ENCODE assay signal across 20 cellular contexts in genomic region chr9:4862506-4863250, GRCh38.
DNase-seq lines count a peak whose midpoint lies in the region; ATAC-seq, FAIRE-seq and TF ChIP-seq lines count a peak whose summit lies in the region.
"Had no signal": no experiment of that assay in that cellular context is flagged by ENCODE, and none has a peak within 500 bp of the region (broad histone marks: within the 10 kb centered on the region; RNA-seq: fewer than 3 reads in every experiment).

No MANE protein-coding gene starts in this region.

- H3K4me1 Mint-ChIP-seq in MCF 10A (ENCODE audit: insufficient read depth, unreplicated experiment), result peaks cover 34% of the 10 kb centered on the region

- ATAC-seq in HepG2 (peak; percentile 23), right lobe of liver (no peak), aorta (ENCODE audit: low FRiP score) (peak; percentile 17), GM19395 (IDR thresholded peaks at IDR 0.05; ENCODE audit: unreplicated experiment) (no peak)

- H3K27me3 Mint-ChIP-seq in MCF 10A (ENCODE audit: insufficient read depth, unreplicated experiment), result no peaks in the 10 kb centered on the region
- H3K27me3 Mint-ChIP-seq: activated naive CD4-positive, alpha-beta T cell treated with anti-CD3 and anti-CD28 coated beads, Interleukin-2, amount 10 ng/mL, durations not matched to agents 7 days and 5 days; CD4-positive, alpha-beta T cell; dendritic cell treated with granulocyte-macrophage colony-stimulating factor and Interleukin-4, amounts not matched to agents 40 ng/mL and 50 ng/mL, for 4 days had no signal

- no peaks in the 10 kb centered on the region for H3K9me3 ChIP-seq in HepG2 (ENCODE audit: low read length)
- H3K9me3 ChIP-seq in right lobe of liver, result no peaks in the 10 kb centered on the region
- no peaks in the 10 kb centered on the region for H3K9me3 ChIP-seq in liver (ENCODE audit: control insufficient read depth in 4 of 4, low read length in 3 of 4)
- H3K9me3 ChIP-seq in aorta (ENCODE audit: control insufficient read depth, low read length), result no peaks in the 10 kb centered on the region
- H3K9me3 ChIP-seq: SJSA1, stomach had no signal

- POLR2A ChIA-PET in HepG2 (lab: Yijun Ruan, JAX) (interaction anchor here (0.7 to 2.5 kb wide), 3 partner anchors 20 to 185 kb away, joined by 3 to 11 read pairs (median 4); no protein-coding TSS in a partner anchor), MCF 10A (lab: Yijun Ruan, JAX) (interaction anchor here (0.9 to 1.3 kb wide), 4 partner anchors 10 to 69 kb away, joined by 3 read pairs; no protein-coding TSS in a partner anchor)

- DNase-seq in HepG2 (ENCODE audit: low spot score) (no peak), right lobe of liver (no peak), cardiac fibroblast (ENCODE audit: low read depth in 2 of 2) (peak; percentile 58 to 64), aorta (no peak), MCF 10A (ENCODE audit: unreplicated experiment) (no peak)
- DNase-seq in stimulated activated CD4-positive, alpha-beta T cell treated with anti-CD3 and anti-CD28 coated beads, Interleukin-12 subunit alpha, Interleukin-12 subunit beta, amount 100 ng/mL, for 4 hours, result no peak
- DNase-seq: activated CD4-positive, alpha-beta T cell treated with anti-CD3 and anti-CD28 coated beads for 48 hours; activated naive CD4-positive, alpha-beta T cell treated with anti-CD3 and anti-CD28 coated beads, Interleukin-2, amount 10 ng/mL, durations not matched to agents 7 days and 5 days; CD4-positive, alpha-beta T cell; H9; head of caudate nucleus; Karpas-422; stomach had no signal

- H3K36me3 ChIP-seq in HepG2 (replicated peaks in 1 of 2; ENCODE audit: control insufficient read depth in 1 of 2, insufficient read depth in 2 of 2, low read length in 2 of 2), result peaks cover 7 to 31% of the 10 kb centered on the region in 2 experiments; a peak in 4 of 5 replicates
- H3K36me3 ChIP-seq in right lobe of liver, result peaks cover 0 to 33% (median 11%) of the 10 kb centered on the region in 4 donors
- peaks cover 2 to 32% (median 25%) of the 10 kb centered on the region in 4 donors for H3K36me3 ChIP-seq in liver (ENCODE audit: control insufficient read depth in 4 of 4, insufficient read depth in 3 of 4, low read depth in 1 of 4, low read length in 3 of 4)
- no peaks in the 10 kb centered on the region for H3K36me3 ChIP-seq in aorta (ENCODE audit: control insufficient read depth in 1 of 2, insufficient read depth in 2 of 2, low read length in 1 of 2)
- H3K36me3 ChIP-seq: SJSA1 had no signal

- CTCF ChIA-PET in HepG2 (lab: Yijun Ruan, JAX; ENCODE audit: low intra/inter-chr PET ratio, low total read pairs) (no interaction called here), MCF 10A (lab: Yijun Ruan, JAX) (interaction anchor here (0.6 to 4.9 kb wide), 11 partner anchors 13 to 529 kb away, joined by 3 to 28 read pairs (median 5); no protein-coding TSS in a partner anchor)

- BruUV-seq in HepG2 (replicated peaks; lab: Mats Ljungman, UMichigan), result no TSS peak
- BruUV-seq in MCF 10A (replicated peaks; lab: Mats Ljungman, UMichigan), result no TSS peak

- WGBS in HepG2 (ENCODE audit: low lambda C conversion rate), result 96% methylated on average over 6 of the region's 6 CpGs
- 83% methylated on average over 6 of the region's 6 CpGs for WGBS in right lobe of liver (ENCODE audit: insufficient coverage, low coverage, low lambda C conversion rate, missing lambda C conversion rate)
- 89% methylated on average over 6 of the region's 6 CpGs for WGBS in liver
- 72 to 79% methylated on average over 6 of the region's 6 CpGs for WGBS in aorta, 2 donors

- no peak for FAIRE-seq in HepG2 (lab: Jason Lieb, UNC)
- FAIRE-seq: GM18507, islet of Langerhans had no signal

- no peaks in the 10 kb centered on the region for H3K79me2 ChIP-seq in HepG2 (ENCODE audit: insufficient read depth, low read length)

- H2AFZ ChIP-seq in HepG2 (ENCODE audit: low read length), result no peak overlapping the region

- intact Hi-C loops in HepG2 (cut with micrococcal nuclease; ENCODE audit: unreplicated experiment), result loop anchor here (2.0 to 5.0 kb wide), 3 partner anchors 24 to 125 kb away; partner anchors contain the start of gene JAK2
- intact Hi-C loops in right lobe of liver (cut with DNase I), result no loop called here
- intact Hi-C loops in aorta (cut with DNase I), result no loop called here
- intact Hi-C loops in MCF 10A (cut with micrococcal nuclease), result loop anchor here (5.0 kb wide), 1 partner anchor 60 kb away; no protein-coding TSS in a partner anchor

- peaks cover 29% of the 10 kb centered on the region for H3K4me1 ChIP-seq in HepG2 (ENCODE audit: insufficient read depth, low read length)
- H3K4me1 ChIP-seq in right lobe of liver, result peaks cover 0 to 11% (median 5%) of the 10 kb centered on the region in 4 donors
- H3K4me1 ChIP-seq in liver (ENCODE audit: control insufficient read depth in 4 of 4, insufficient read depth in 4 of 4, low read length in 3 of 4), result peaks cover 4 to 14% (median 8%) of the 10 kb centered on the region in 4 donors
- peaks cover 7 to 23% of the 10 kb centered on the region in 2 donors for H3K4me1 ChIP-seq in aorta (ENCODE audit: control insufficient read depth in 1 of 2, insufficient read depth in 2 of 2, low read length in 2 of 2)
- H3K4me1 ChIP-seq: SJSA1 had no signal

- TF ChIP-seq POLR2A in HepG2 (IDR thresholded peaks at IDR 0.05; ENCODE audit: insufficient read depth in 1 of 2, low read depth in 2 of 2, low read length in 2 of 2), result no peak
- TF ChIP-seq POLR2A in right lobe of liver (IDR thresholded peaks at IDR 0.05), result no peak

- no peak overlapping the region for H3K4me3 Mint-ChIP-seq in MCF 10A (ENCODE audit: unreplicated experiment)
- H3K4me3 Mint-ChIP-seq: activated naive CD4-positive, alpha-beta T cell treated with anti-CD3 and anti-CD28 coated beads, Interleukin-2, amount 10 ng/mL, durations not matched to agents 7 days and 5 days; CD4-positive, alpha-beta T cell; dendritic cell treated with granulocyte-macrophage colony-stimulating factor and Interleukin-4, amounts not matched to agents 40 ng/mL and 50 ng/mL, for 4 days; H9; T-helper 2 cell treated with Interferon-gamma antibody and Interleukin-4, amounts not matched to agents 5 μg/mL and 100 μg/mL, for 36 hours had no signal

- H4K20me1 ChIP-seq in HepG2 (ENCODE audit: insufficient read depth, low read length), result no peaks in the 10 kb centered on the region

- no peak for TF ChIP-seq CTCF in HepG2 (CRISPR knock-in tag; IDR thresholded peaks at IDR 0.05)
- TF ChIP-seq CTCF in right lobe of liver (IDR thresholded peaks at IDR 0.05), result no peak
- no peak for TF ChIP-seq CTCF in cardiac fibroblast (IDR thresholded peaks at IDR 0.05; ENCODE audit: low read depth, low read length)
- TF ChIP-seq CTCF in liver (IDR thresholded peaks at IDR 0.05; ENCODE audit: low read depth, low read length, missing input control), result no peak
- TF ChIP-seq CTCF in MCF 10A (IDR thresholded peaks at IDR 0.05; ENCODE audit: unreplicated experiment), result no peak

- H3K27ac Mint-ChIP-seq in MCF 10A (ENCODE audit: low read depth, unreplicated experiment), result no peak overlapping the region
- H3K27ac Mint-ChIP-seq: activated naive CD4-positive, alpha-beta T cell treated with anti-CD3 and anti-CD28 coated beads, Interleukin-2, amount 10 ng/mL, durations not matched to agents 7 days and 5 days; CD4-positive, alpha-beta T cell; dendritic cell treated with granulocyte-macrophage colony-stimulating factor and Interleukin-4, amounts not matched to agents 40 ng/mL and 50 ng/mL, for 4 days had no signal

- H3K4me2 ChIP-seq in HepG2 (ENCODE audit: low read depth, low read length), result no peak overlapping the region

- in situ Hi-C loops in HepG2 (cut with HindIII; ENCODE audit: extremely low pct_ligation_motif_present, low pct_unique_long_range_greater_than_20kb), result no loop called here

- H3K27ac ChIP-seq in HepG2 (ENCODE audit: extremely low read length, insufficient read depth, low read length) (peak overlapping the region; percentile 53), right lobe of liver (no peak overlapping the region), liver (ENCODE audit: low read depth in 1 of 2, low read length in 2 of 2) (peak overlapping the region in 1 of 2 donors; percentile 59), aorta (ENCODE audit: low read depth in 1 of 2, low read length in 2 of 2) (peak overlapping the region in 1 of 2 donors; percentile 59)
- H3K27ac ChIP-seq: SJSA1, stomach had no signal

- H3K27me3 ChIP-seq in HepG2 (ENCODE audit: control insufficient read depth in 1 of 2, insufficient read depth in 2 of 2, low read length in 2 of 2) (no peaks in the 10 kb centered on the region), right lobe of liver (no peaks in the 10 kb centered on the region), liver (ENCODE audit: control insufficient read depth in 4 of 4, insufficient read depth in 4 of 4, low read length in 3 of 4) (no peaks in the 10 kb centered on the region), aorta (ENCODE audit: control insufficient read depth in 1 of 2, insufficient read depth in 2 of 2, low read length in 1 of 2) (no peaks in the 10 kb centered on the region)
- H3K27me3 ChIP-seq: SJSA1, stomach had no signal

- H3K4me3 ChIP-seq in HepG2 (replicated peaks in 1 of 3; ENCODE audit: insufficient read depth in 1 of 3, low read depth in 2 of 3, low read length in 3 of 3) (no peak overlapping the region), right lobe of liver (no peak overlapping the region), cardiac fibroblast (replicated peaks in 1 of 2; ENCODE audit: low read depth in 2 of 2, low read length in 2 of 2) (no peak overlapping the region), liver (ENCODE audit: low read depth in 1 of 3, low read length in 3 of 3) (no peak overlapping the region), aorta (ENCODE audit: low read length in 2 of 2) (no peak overlapping the region)
- H3K4me3 ChIP-seq: SJSA1, stomach had no signal

- TF ChIP-seq RAD21 in HepG2 (CRISPR knock-in tag; IDR thresholded peaks at IDR 0.05) (no peak), liver (IDR thresholded peaks at IDR 0.05) (no peak)

- H3K9ac ChIP-seq in HepG2 (ENCODE audit: insufficient read depth, low read depth, low read length) (no peak overlapping the region), liver (ENCODE audit: low read depth in 1 of 2, low read length in 2 of 2) (no peak overlapping the region)

- TF ChIP-seq EP300 in HepG2 (IDR thresholded peaks at IDR 0.05; ENCODE audit: low read depth in 2 of 2, low read length in 2 of 2) (no peak), HepG2 (CRISPR knock-in tag; IDR thresholded peaks at IDR 0.05; ENCODE audit: borderline replicate concordance) (no peak)

- H3K9me3 Mint-ChIP-seq in MCF 10A (ENCODE audit: unreplicated experiment), result no peaks in the 10 kb centered on the region
- H3K9me3 Mint-ChIP-seq: activated naive CD4-positive, alpha-beta T cell treated with anti-CD3 and anti-CD28 coated beads, Interleukin-2, amount 10 ng/mL, durations not matched to agents 7 days and 5 days; CD4-positive, alpha-beta T cell; dendritic cell treated with granulocyte-macrophage colony-stimulating factor and Interleukin-4, amounts not matched to agents 40 ng/mL and 50 ng/mL, for 4 days; H9 had no signal

- H3K36me3 Mint-ChIP-seq in MCF 10A (ENCODE audit: insufficient read depth, unreplicated experiment), result peaks cover 37% of the 10 kb centered on the region

TF ChIP-seq in HepG2, 621 proteins besides CTCF, POLR2A, EP300 and RAD21 (continues in another document):
- TF ChIP-seq CEBPB (IDR thresholded peaks at IDR 0.05; ENCODE audit: borderline replicate concordance, low read depth, low read length), result peak; percentile 43; the same call in 1 of the 2 replicates

TF ChIP-seq in liver, 16 proteins besides CTCF, POLR2A, EP300 and RAD21 (continues in another document):
- no peak for TF ChIP-seq RXRA (IDR thresholded peaks at IDR 0.05)
- TF ChIP-seq HNF4G (IDR thresholded peaks at IDR 0.05), result peak; percentile 1

Comparison
In these comparisons a context has a peak if more than half of its experiments do, and no peak if none do; other contexts are left out.
1. ATAC-seq: peak in HepG2 (single experiment) and aorta (single experiment); none in right lobe of liver (0 of 4) and GM19395 (single experiment).
2. intact Hi-C loops: an anchor here in HepG2 (2.0 to 5.0 kb wide) and MCF 10A (5.0 kb wide); none called in right lobe of liver and aorta.
3. DNase-seq: peak in cardiac fibroblast (2 of 2); none in HepG2 (single experiment), right lobe of liver (0 of 3), aorta (0 of 2), stimulated activated CD4-positive, alpha-beta T cell treated with anti-CD3 and anti-CD28 coated beads, Interleukin-12 subunit alpha, Interleukin-12 subunit beta, amount 100 ng/mL, for 4 hours (single experiment) and MCF 10A (single experiment).